23 cellular contexts compared by ENCODE assay signal in genomic region chr12:132514216-132514820, GRCh38.
"Had no signal": no experiment of that assay in that cellular context is flagged by ENCODE, and none has a peak within 500 bp of the region (broad histone marks: within the 10 kb centered on the region; RNA-seq: fewer than 3 reads in every experiment).

No MANE protein-coding gene starts in this region.

- H3K4me3 ChIP-seq: coronary artery, dorsolateral prefrontal cortex, gastrocnemius medialis, lung, psoas muscle, spleen, thoracic aorta had no signal

- DNase-seq: activated CD4-positive, alpha-beta T cell treated with anti-CD3 and anti-CD28 coated beads for 36 hours; activated CD4-positive, alpha-beta T cell treated with anti-CD3 and anti-CD28 coated beads, Interleukin-2, amount 50 U/mL, for 4 hours; activated CD4-positive, CD25-positive, alpha-beta regulatory T cell; activated effector memory CD4-positive, alpha-beta T cell treated with Interleukin-2 at 50 U/mL for 16 hours; activated naive CD4-positive, alpha-beta T cell treated with Interleukin-2 at 50 U/mL for 16 hours; activated T-cell treated with anti-CD3 and anti-CD28 coated beads for 4 hours; anterior cingulate cortex; dorsolateral prefrontal cortex; effector memory CD8-positive, alpha-beta T cell; erythroblast; gastrocnemius medialis; hypothalamus; immature natural killer cell; kidney; psoas muscle; spleen; stimulated activated naive CD8-positive, alpha-beta T cell treated with anti-CD3 and anti-CD28 coated beads, Interleukin-15, Interleukin-2, amounts not matched to agents 100 U/mL and 50 U/mL, for 24 hours; T-helper 1 cell; trophoblast cell had no signal

- H3K36me3 ChIP-seq: thoracic aorta had no signal

- H3K9me3 ChIP-seq: gastrocnemius medialis, neutrophil, psoas muscle had no signal

- H3K4me1 ChIP-seq: psoas muscle had no signal

- H3K27ac ChIP-seq: gastrocnemius medialis, neutrophil, psoas muscle, spleen, thoracic aorta had no signal

- H3K27me3 ChIP-seq: gastrocnemius medialis, neutrophil, spleen had no signal

- ATAC-seq: activated CD4-positive, alpha-beta T cell treated with anti-CD3 and anti-CD28 coated beads for 36 hours; effector memory CD8-positive, alpha-beta T cell; gastrocnemius medialis; stimulated activated naive CD8-positive, alpha-beta T cell treated with anti-CD3 and anti-CD28 coated beads, Interleukin-15, Interleukin-2, amounts not matched to agents 100 U/mL and 50 U/mL, for 24 hours had no signal
